ENCODE assay signal across 8 cellular contexts in the genomic region with DNA sequence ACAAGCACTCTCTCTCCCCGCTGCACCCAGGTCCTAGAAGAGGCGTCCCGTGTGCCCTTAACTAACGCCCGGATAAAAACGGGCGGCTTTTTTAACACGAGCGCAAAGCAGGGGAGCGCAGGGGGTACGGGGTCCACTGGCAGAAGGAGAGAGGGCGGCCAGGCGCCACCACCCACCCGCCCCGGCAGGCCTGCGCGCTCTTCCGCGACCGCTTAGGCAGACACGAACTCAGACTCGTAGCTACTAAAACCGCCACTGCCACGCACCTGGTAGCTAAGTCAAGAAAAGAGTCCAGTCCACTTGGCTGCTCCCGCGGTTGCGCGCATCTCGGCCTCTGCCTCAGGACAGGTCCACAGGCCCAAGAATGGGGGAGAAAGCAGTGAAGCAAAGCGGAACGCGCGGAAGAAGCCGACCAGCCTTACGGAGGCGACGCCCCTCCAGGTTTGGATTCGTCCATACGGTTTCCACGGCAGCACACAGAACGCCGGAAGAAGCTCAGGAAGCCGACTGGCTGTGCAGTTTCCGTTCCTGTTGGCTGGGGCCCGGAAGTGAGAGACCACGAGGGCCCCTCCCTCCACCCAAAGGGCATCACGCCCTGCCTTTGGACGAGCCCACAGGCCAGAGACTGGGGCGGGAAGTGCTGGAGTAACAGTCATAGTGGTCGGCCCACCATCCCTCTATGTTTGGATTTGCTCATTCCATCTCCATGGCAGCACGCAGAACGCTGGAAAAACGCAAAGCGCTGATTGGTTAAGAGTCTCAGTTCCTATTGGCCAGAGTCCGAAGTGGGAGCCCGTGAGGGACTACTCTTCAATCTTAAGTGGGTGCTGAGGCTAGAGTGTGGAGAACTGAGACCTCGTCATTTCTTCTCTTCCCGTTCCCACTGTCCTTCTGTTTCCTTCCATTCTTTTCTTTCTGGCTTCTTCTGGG. TPM values are rescaled to one million over a fixed set of nuclear protein-coding genes. Genes with fewer than 3 reads are reported as not detected.
DNase-seq lines count a peak whose midpoint lies in the region; ATAC-seq and TF ChIP-seq lines count a peak whose summit lies in the region.

A gene (minus strand): TSS at position 354 of the 930 bp plus-strand sequence. CDS start 7,344 bp downstream, outside the sequence.

- no peaks in the 10 kb centered on the region for H3K9me3 Mint-ChIP-seq in naive thymus-derived CD4-positive, alpha-beta T cell
- no peaks in the 10 kb centered on the region for H3K9me3 Mint-ChIP-seq in stimulated activated naive B cell treated with anti-CD40 and anti-IgM and Interleukin-4, amounts not matched to agents 10 μg/mL and 1 μg/mL and 100 μg/mL, for 72 hours

- no peaks in the 10 kb centered on the region for H3K9me2 ChIP-seq in GM23248 (ENCODE audit: insufficient read depth)

- WGBS in GM23248 (ENCODE audit: low coverage in 1 of 2, low lambda C conversion rate in 2 of 2, missing lambda C conversion rate in 2 of 2), 2 experiments, result 1% methylated on average over 56 to 58 of the region's 58 CpGs

- peak within 1 kb of the TSS; percentile 90 to 100 (median 98) for H3K4me3 Mint-ChIP-seq in naive thymus-derived CD4-positive, alpha-beta T cell
- H3K4me3 Mint-ChIP-seq in stimulated activated naive B cell treated with anti-CD40 and anti-IgM and Interleukin-4, amounts not matched to agents 10 μg/mL and 1 μg/mL and 100 μg/mL, for 72 hours, result peak within 1 kb of the TSS; percentile 93 to 99

- H4K20me1 ChIP-seq in DND-41 (ENCODE audit: insufficient read depth, low read length) (no peaks in the 10 kb centered on the region), GM23248 (ENCODE audit: insufficient read depth) (no peaks in the 10 kb centered on the region), fibroblast of lung (ENCODE audit: control insufficient read depth, extremely low read depth, insufficient read depth, low read length) (no peaks in the 10 kb centered on the region)

- peaks cover 8% of the 10 kb centered on the region; the same call in 1 of the 2 replicates for H3F3A ChIP-seq in GM23248 (ENCODE audit: insufficient read depth)

- H3K36me3 ChIP-seq in DND-41 (ENCODE audit: insufficient read depth, low read length), result no peaks in the 10 kb centered on the region
- H3K36me3 ChIP-seq in GM23248 (ENCODE audit: low read depth), result no peaks in the 10 kb centered on the region
- H3K36me3 ChIP-seq in fibroblast of lung (ENCODE audit: control insufficient read depth, insufficient read depth, low read length), result no peaks in the 10 kb centered on the region
- H3K36me3 ChIP-seq in naive thymus-derived CD4-positive, alpha-beta T cell (ENCODE audit: control insufficient read depth in 2 of 3, insufficient read depth in 3 of 3, low read length in 3 of 3), result peaks cover 0 to 5% (median 0%) of the 10 kb centered on the region in 3 experiments

- H2AFZ ChIP-seq in DND-41 (ENCODE audit: low read depth, low read length), result peak within 1 kb of the TSS; percentile 91
- peak within 1 kb of the TSS; percentile 93 for H2AFZ ChIP-seq in GM23248
- peak within 1 kb of the TSS; percentile 88 for H2AFZ ChIP-seq in fibroblast of lung (ENCODE audit: low read length)

- H3K27ac Mint-ChIP-seq in naive thymus-derived CD4-positive, alpha-beta T cell, result peak within 1 kb of the TSS; percentile 88 to 100 (median 96)
- peak within 1 kb of the TSS; percentile 96 for H3K27ac Mint-ChIP-seq in stimulated activated naive B cell treated with anti-CD40 and anti-IgM and Interleukin-4, amounts not matched to agents 10 μg/mL and 1 μg/mL and 100 μg/mL, for 72 hours

- TF ChIP-seq CTCF in DND-41 (IDR thresholded peaks at IDR 0.05; ENCODE audit: borderline replicate concordance, extremely low read depth, low read length, poor library complexity, severe bottlenecking) (no peak), fibroblast of lung (conservative IDR thresholded peaks at IDR 0.05 in 1 of 2, IDR thresholded peaks at IDR 0.05 in 1 of 2; ENCODE audit: low read depth in 1 of 2, low read length in 2 of 2) (no peak)

- DNase-seq in DND-41 (peak; percentile 97), GM23248 (peak; percentile 100), Kasumi-1 (lab: John Stamatoyannopoulos, UW) (peak; percentile 100), RPMI7951 (ENCODE audit: low read depth) (peak; percentile 100), fibroblast of lung (ENCODE audit: low read depth in 2 of 2) (peak; percentile 100)
- peak; percentile 90 for DNase-seq in activated T-helper 1 cell treated with anti-CD3 and anti-CD28 coated beads, Interleukin-2, amount 50 U/mL, for 16 hours (ENCODE audit: low read depth in 1 of 2, low spot score in 1 of 2)
- peak; percentile 77 to 96 (median 94) for DNase-seq in naive thymus-derived CD4-positive, alpha-beta T cell
- peak; percentile 98 for DNase-seq in stimulated activated naive B cell treated with anti-CD40 and anti-IgM and Interleukin-4, amounts not matched to agents 10 μg/mL and 1 μg/mL and 100 μg/mL, for 72 hours

- H3K4me3 ChIP-seq in DND-41 (ENCODE audit: low read depth in 1 of 2, low read length in 2 of 2), result peak within 1 kb of the TSS; percentile 51 to 82; a peak in 3 of 4 replicates
- H3K4me3 ChIP-seq in GM23248, result peak within 1 kb of the TSS; percentile 76
- H3K4me3 ChIP-seq in fibroblast of lung (replicated peaks in 1 of 4; ENCODE audit: control extremely low read depth in 1 of 4, insufficient read depth in 1 of 4, low read depth in 3 of 4, low read length in 4 of 4), result peak within 1 kb of the TSS; percentile 59 to 99 (median 88)
- H3K4me3 ChIP-seq in naive thymus-derived CD4-positive, alpha-beta T cell (ENCODE audit: low read length), result peak within 1 kb of the TSS; percentile 99

- peaks cover 8 to 22% (median 16%) of the 10 kb centered on the region in 7 donors for H3K4me1 Mint-ChIP-seq in naive thymus-derived CD4-positive, alpha-beta T cell
- H3K4me1 Mint-ChIP-seq in stimulated activated naive B cell treated with anti-CD40 and anti-IgM and Interleukin-4, amounts not matched to agents 10 μg/mL and 1 μg/mL and 100 μg/mL, for 72 hours, result peaks cover 8 to 18% of the 10 kb centered on the region in 2 donors

- intact Hi-C loops in naive thymus-derived CD4-positive, alpha-beta T cell (cut with micrococcal nuclease), result loop anchor here (1.0 to 5.0 kb wide), 17 partner anchors 40 to 1653 kb away; a partner anchor contains a TSS

- H3K9ac ChIP-seq in DND-41 (ENCODE audit: low read depth, low read length) (peak within 1 kb of the TSS; percentile 58), GM23248 (peak within 1 kb of the TSS; percentile 92), fibroblast of lung (ENCODE audit: insufficient read depth, low read length) (peak within 1 kb of the TSS; percentile 95)

- H3K4me1 ChIP-seq in DND-41 (ENCODE audit: insufficient read depth, low read length), result peaks cover 20% of the 10 kb centered on the region
- H3K4me1 ChIP-seq in GM23248 (ENCODE audit: insufficient read depth), result peaks cover 8% of the 10 kb centered on the region; the same call in 1 of the 2 replicates
- H3K4me1 ChIP-seq in fibroblast of lung (ENCODE audit: control insufficient read depth, extremely low read depth, insufficient read depth, low read length), result peaks cover 2% of the 10 kb centered on the region
- H3K4me1 ChIP-seq in naive thymus-derived CD4-positive, alpha-beta T cell (ENCODE audit: control insufficient read depth in 2 of 2, insufficient read depth in 2 of 2, low read length in 2 of 2), result peaks cover 0 to 16% of the 10 kb centered on the region in 2 donors

- CTCF ChIA-PET in naive thymus-derived CD4-positive, alpha-beta T cell (lab: Charles Lee), result no interaction called here

- in situ Hi-C loops in GM23248 (cut with MboI), result no loop called here

- H3K79me2 ChIP-seq in DND-41 (ENCODE audit: insufficient read depth, low read length) (peaks cover 13% of the 10 kb centered on the region), GM23248 (ENCODE audit: insufficient read depth) (peaks cover 40% of the 10 kb centered on the region), fibroblast of lung (ENCODE audit: control insufficient read depth, insufficient read depth, low read length) (peaks cover 5% of the 10 kb centered on the region)

- peak within 1 kb of the TSS; percentile 72 for H3K27ac ChIP-seq in DND-41 (ENCODE audit: low read length)
- peak within 1 kb of the TSS; percentile 90 for H3K27ac ChIP-seq in GM23248
- H3K27ac ChIP-seq in fibroblast of lung (ENCODE audit: insufficient read depth, low read length), result peak within 1 kb of the TSS; percentile 96
- H3K27ac ChIP-seq in naive thymus-derived CD4-positive, alpha-beta T cell (ENCODE audit: low read depth, low read length), result peak within 1 kb of the TSS; percentile 83

- H3K9me3 ChIP-seq in DND-41 (ENCODE audit: insufficient read depth, low read length, severe bottlenecking), result no peaks in the 10 kb centered on the region
- H3K9me3 ChIP-seq in GM23248 (ENCODE audit: low read depth), result no peaks in the 10 kb centered on the region
- no peaks in the 10 kb centered on the region for H3K9me3 ChIP-seq in fibroblast of lung (ENCODE audit: control insufficient read depth, insufficient read depth, low read depth, low read length)
- H3K9me3 ChIP-seq in naive thymus-derived CD4-positive, alpha-beta T cell (ENCODE audit: control insufficient read depth in 2 of 3, low read length in 3 of 3), result no peaks in the 10 kb centered on the region

- ATAC-seq in DND-41 (ENCODE audit: insufficient read depth, low read depth), result peak; percentile 91
- ATAC-seq in naive thymus-derived CD4-positive, alpha-beta T cell, result peak; percentile 93
- peak; percentile 89 to 93 for ATAC-seq in stimulated activated naive B cell treated with anti-CD40 and anti-IgM and Interleukin-4, amounts not matched to agents 10 μg/mL and 1 μg/mL and 100 μg/mL, for 72 hours (replicated peaks)

- peaks cover 0 to 3% (median 0%) of the 10 kb centered on the region in 5 donors for H3K27me3 Mint-ChIP-seq in naive thymus-derived CD4-positive, alpha-beta T cell
- H3K27me3 Mint-ChIP-seq in stimulated activated naive B cell treated with anti-CD40 and anti-IgM and Interleukin-4, amounts not matched to agents 10 μg/mL and 1 μg/mL and 100 μg/mL, for 72 hours, result no peaks in the 10 kb centered on the region

- no peaks in the 10 kb centered on the region for H3K36me3 Mint-ChIP-seq in naive thymus-derived CD4-positive, alpha-beta T cell
- peaks cover 0 to 2% of the 10 kb centered on the region in 2 donors for H3K36me3 Mint-ChIP-seq in stimulated activated naive B cell treated with anti-CD40 and anti-IgM and Interleukin-4, amounts not matched to agents 10 μg/mL and 1 μg/mL and 100 μg/mL, for 72 hours

- H3K27me3 ChIP-seq in DND-41 (ENCODE audit: insufficient read depth, low read length, poor library complexity), result no peaks in the 10 kb centered on the region
- H3K27me3 ChIP-seq in GM23248 (replicated peaks; ENCODE audit: insufficient read depth), result no peaks in the 10 kb centered on the region
- H3K27me3 ChIP-seq in fibroblast of lung (ENCODE audit: control insufficient read depth, insufficient read depth, low read length), result no peaks in the 10 kb centered on the region
- H3K27me3 ChIP-seq in naive thymus-derived CD4-positive, alpha-beta T cell (ENCODE audit: control insufficient read depth in 2 of 2, insufficient read depth in 2 of 2, low read length in 2 of 2), result no peaks in the 10 kb centered on the region

- POLR2A ChIA-PET in naive thymus-derived CD4-positive, alpha-beta T cell (lab: Charles Lee), result interaction anchor here (1.0 to 2.1 kb wide), 6 partner anchors 30 to 1647 kb away, joined by 3 to 12 read pairs (median 4); a partner anchor contains a TSS

- H3K4me2 ChIP-seq in DND-41 (ENCODE audit: insufficient read depth, low read length) (peak within 1 kb of the TSS; percentile 93), GM23248 (ENCODE audit: unreplicated experiment) (peak within 1 kb of the TSS; percentile 91), fibroblast of lung (ENCODE audit: extremely low read depth, insufficient read depth, low read length) (peak within 1 kb of the TSS; percentile 99)

RNA-seq across cellular contexts. Expression of the gene that starts here (rescaled TPM):
- total RNA-seq in GM23248 (2014; rRNA removed; shearing (Covaris generic)), result 7.1 and 20.3 TPM in 2 replicates
- polyA plus RNA-seq in GM23248 (2016; fragmentation: Nextera tagmentation; extraction: Ambion mirVana), result 3.5 and 3.6 TPM in 2 replicates
- 8.4 and 9.0 TPM in 2 replicates for total RNA-seq in RPMI7951 (2014; rRNA removed; shearing (Covaris generic))
- 9.7 and 12.8 TPM in 2 replicates for total RNA-seq in fibroblast of lung
- polyA plus RNA-seq in fibroblast of lung, result 9.1 and 13.8 TPM in 2 replicates
- 6.1 and 6.9 TPM in 2 replicates for polyA plus RNA-seq in fibroblast of lung (2012)
- polyA minus RNA-seq in fibroblast of lung (ENCODE audit: low replicate concordance), result 2.8 and 6.1 TPM in 2 replicates
- 10 to 100 TPM; 14.0 to 22.3 (median 21.1) TPM for total RNA-seq in naive thymus-derived CD4-positive, alpha-beta T cell
- polyA plus RNA-seq in naive thymus-derived CD4-positive, alpha-beta T cell, result 1 to 10 TPM; 6.6 to 8.9 TPM

Comparison
In these comparisons a context has a peak if more than half of its experiments do, and no peak if none do; other contexts are left out.
1. Peak in every context shown above with its lines: DNase-seq, ATAC-seq, H3K4me3 ChIP-seq and H3K27ac ChIP-seq.